In genomic region chr17:50163846-50164696, GRCh38 we compare ENCODE assay signal across 15 cellular contexts. TPM values are rescaled to one million over a fixed set of nuclear protein-coding genes. Genes with fewer than 3 reads are reported as not detected.
DNase-seq lines count a peak whose midpoint lies in the region; ATAC-seq and TF ChIP-seq lines count a peak whose summit lies in the region.
"Had no signal": no experiment of that assay in that cellular context is flagged by ENCODE, and none has a peak within 500 bp of the region (broad histone marks: within the 10 kb centered on the region; RNA-seq: fewer than 3 reads in every experiment).

No MANE protein-coding gene starts in this region.

- in situ Hi-C loops in mammary epithelial cell (cut with MboI; ENCODE audit: low sequenced_read_pairs in 2 of 2), result loop anchor here in 1 of 2 donors (5.0 kb wide), 1 partner anchor 47 kb away; no protein-coding TSS in a partner anchor

- H3K4me2 ChIP-seq in mammary epithelial cell (ENCODE audit: insufficient read depth, low read depth, low read length), result no peak overlapping the region
- peak overlapping the region; percentile 89 for H3K4me2 ChIP-seq in OCI-LY3 (ENCODE audit: low read length)
- no peak overlapping the region for H3K4me2 ChIP-seq in PC-9

- H2AFZ ChIP-seq in mammary epithelial cell (ENCODE audit: low read depth, low read length), result no peak overlapping the region
- H2AFZ ChIP-seq in OCI-LY3 (ENCODE audit: low read depth, low read length), result no peak overlapping the region
- no peak overlapping the region for H2AFZ ChIP-seq in PC-9

- H3K9ac ChIP-seq in mammary epithelial cell (ENCODE audit: insufficient read depth, low read length) (no peak overlapping the region), OCI-LY3 (ENCODE audit: low read length) (peak overlapping the region; percentile 55)

- no peaks in the 10 kb centered on the region for H3K79me2 ChIP-seq in mammary epithelial cell (ENCODE audit: insufficient read depth, low read length)
- no peaks in the 10 kb centered on the region for H3K79me2 ChIP-seq in OCI-LY3 (ENCODE audit: low read length)
- no peaks in the 10 kb centered on the region for H3K79me2 ChIP-seq in PC-9 (ENCODE audit: low read depth)

- H3K9me3 ChIP-seq in breast epithelium, result no peaks in the 10 kb centered on the region
- H3K9me3 ChIP-seq in mammary epithelial cell (replicated peaks; ENCODE audit: insufficient read depth, low read length), result no peaks in the 10 kb centered on the region
- H3K9me3 ChIP-seq in OCI-LY3 (ENCODE audit: insufficient read depth, low read length), result no peaks in the 10 kb centered on the region
- no peaks in the 10 kb centered on the region for H3K9me3 ChIP-seq in right atrium auricular region
- H3K9me3 ChIP-seq in aorta (ENCODE audit: control insufficient read depth, low read length), result no peaks in the 10 kb centered on the region
- H3K9me3 ChIP-seq in PC-9 (ENCODE audit: insufficient read depth, low read depth), result no peaks in the 10 kb centered on the region
- H3K9me3 ChIP-seq: HAP-1, vagina had no signal

- no peaks in the 10 kb centered on the region for H3K27me3 ChIP-seq in breast epithelium
- no peaks in the 10 kb centered on the region for H3K27me3 ChIP-seq in mammary epithelial cell (ENCODE audit: insufficient read depth, low read length)
- no peaks in the 10 kb centered on the region for H3K27me3 ChIP-seq in OCI-LY3 (ENCODE audit: low read depth, low read length)
- no peaks in the 10 kb centered on the region for H3K27me3 ChIP-seq in right atrium auricular region
- H3K27me3 ChIP-seq in aorta (ENCODE audit: control insufficient read depth in 1 of 2, insufficient read depth in 2 of 2, low read length in 1 of 2), result no peaks in the 10 kb centered on the region
- H3K27me3 ChIP-seq in PC-9 (ENCODE audit: insufficient read depth, low read depth), result no peaks in the 10 kb centered on the region
- H3K27me3 ChIP-seq: vagina had no signal

- POLR2A ChIA-PET in PC-9 (lab: Charles Lee; ENCODE audit: unreplicated experiment), result interaction anchor here (0.7 kb wide), 1 partner anchor 36 kb away, joined by 4 read pairs; no protein-coding TSS in a partner anchor

- intact Hi-C loops in breast epithelium (cut with DNase I; ENCODE audit: low total_unique reads) (no loop called here), mammary epithelial cell (cut with micrococcal nuclease) (no loop called here), aorta (cut with DNase I) (loop anchor here (5.0 to 10.0 kb wide), 3 partner anchors 49 to 131 kb away; no protein-coding TSS in a partner anchor), PC-9 (cut with micrococcal nuclease; ENCODE audit: unreplicated experiment) (no loop called here)

- H3K4me1 ChIP-seq in breast epithelium, result peaks cover 0 to 7% of the 10 kb centered on the region in 2 donors
- peaks cover 12% of the 10 kb centered on the region for H3K4me1 ChIP-seq in mammary epithelial cell (ENCODE audit: insufficient read depth, low read length)
- peaks cover 54% of the 10 kb centered on the region for H3K4me1 ChIP-seq in OCI-LY3 (ENCODE audit: low read length)
- H3K4me1 ChIP-seq in right atrium auricular region, result peaks cover 0 to 55% of the 10 kb centered on the region in 2 donors
- no peaks in the 10 kb centered on the region for H3K4me1 ChIP-seq in aorta (ENCODE audit: control insufficient read depth in 1 of 2, insufficient read depth in 2 of 2, low read length in 2 of 2)
- peaks cover 5% of the 10 kb centered on the region for H3K4me1 ChIP-seq in PC-9 (replicated peaks; ENCODE audit: insufficient read depth)

- no peak for TF ChIP-seq CTCF in breast epithelium (IDR thresholded peaks at IDR 0.05)
- TF ChIP-seq CTCF in mammary epithelial cell (conservative IDR thresholded peaks at IDR 0.05 in 1 of 2, IDR thresholded peaks at IDR 0.05 in 1 of 2; ENCODE audit: extremely low read depth in 1 of 2, insufficient read depth in 1 of 2, low read depth in 1 of 2, low read length in 2 of 2), result no peak
- TF ChIP-seq CTCF in OCI-LY3 (IDR thresholded peaks at IDR 0.05; ENCODE audit: low read depth, low read length), result no peak
- no peak for TF ChIP-seq CTCF in right atrium auricular region (IDR thresholded peaks at IDR 0.05)
- no peak for TF ChIP-seq CTCF in PC-9 (conservative IDR thresholded peaks at IDR 0.05)

- 50% methylated on average over 8 of the region's 11 CpGs for WGBS in mammary epithelial cell (ENCODE audit: low coverage, missing lambda C conversion rate)
- WGBS in aorta, 2 donors, result 75 to 79% methylated on average over 10 to 11 of the region's 11 CpGs

- peak in 1 of 2 donors; percentile 81 for DNase-seq in breast epithelium (ENCODE audit: low spot score in 2 of 2)
- DNase-seq in mammary epithelial cell, result no peak
- DNase-seq in right atrium auricular region (ENCODE audit: low spot score), result no peak
- peak; percentile 60 to 73 for DNase-seq in aorta
- no peak for DNase-seq in H4 (ENCODE audit: low spot score)
- DNase-seq in PC-9, result no peak
- DNase-seq in cortex of kidney (lab: John Stamatoyannopoulos, UW), result no peak
- DNase-seq: DMS53; NCI-H2081 treated with DMSO at 0.1 percent for 48 hours; stimulated activated CD8-positive, alpha-beta memory T cell treated with anti-CD3 and anti-CD28 coated beads, Interleukin-4, amount 100 ng/mL, for 48 hours; SW 1271 had no signal

- H4K20me1 ChIP-seq in mammary epithelial cell (ENCODE audit: insufficient read depth, low read length) (no peaks in the 10 kb centered on the region), OCI-LY3 (ENCODE audit: insufficient read depth, low read length) (no peaks in the 10 kb centered on the region), PC-9 (ENCODE audit: insufficient read depth) (no peaks in the 10 kb centered on the region)

- BruUV-seq in mammary epithelial cell (replicated peaks; lab: Mats Ljungman, UMichigan), result no TSS peak
- no TSS peak for BruUV-seq in PC-9 (replicated peaks; lab: Mats Ljungman, UMichigan)

- H3K36me3 ChIP-seq in breast epithelium, result no peaks in the 10 kb centered on the region
- no peaks in the 10 kb centered on the region for H3K36me3 ChIP-seq in mammary epithelial cell (ENCODE audit: insufficient read depth, low read length)
- H3K36me3 ChIP-seq in OCI-LY3 (replicated peaks; ENCODE audit: low read depth, low read length), result no peaks in the 10 kb centered on the region
- no peaks in the 10 kb centered on the region for H3K36me3 ChIP-seq in right atrium auricular region
- H3K36me3 ChIP-seq in aorta (ENCODE audit: control insufficient read depth in 1 of 2, insufficient read depth in 2 of 2, low read length in 1 of 2), result no peaks in the 10 kb centered on the region
- no peaks in the 10 kb centered on the region for H3K36me3 ChIP-seq in PC-9 (ENCODE audit: low read depth)
- H3K36me3 ChIP-seq: HAP-1, vagina had no signal

- no peak for TF ChIP-seq POLR2A in breast epithelium (IDR thresholded peaks at IDR 0.05)

- dilution Hi-C loops in mammary epithelial cell (cut with HindIII; ENCODE audit: low sequenced_read_pairs), result no loop called here

- no peaks in the 10 kb centered on the region for H3K9me2 ChIP-seq in PC-9 (ENCODE audit: insufficient read depth)

- H3K27ac ChIP-seq in breast epithelium (peak overlapping the region; percentile 29 to 60), mammary epithelial cell (ENCODE audit: insufficient read depth, low read depth, low read length) (no peak overlapping the region), OCI-LY3 (ENCODE audit: low read length) (peak overlapping the region; percentile 68), right atrium auricular region (peak overlapping the region; percentile 90 to 94), aorta (ENCODE audit: low read depth in 1 of 2, low read length in 2 of 2) (no peak overlapping the region), PC-9 (no peak overlapping the region)
- H3K27ac ChIP-seq: vagina had no signal

- peaks cover 8% of the 10 kb centered on the region; the same call in 1 of the 2 replicates for H3F3A ChIP-seq in PC-9 (ENCODE audit: insufficient read depth, low read depth)

- CTCF ChIA-PET in mammary epithelial cell (lab: Charles Lee; ENCODE audit: low non-redundant PET) (no interaction called here), PC-9 (lab: Charles Lee) (interaction anchor here (0.6 to 0.7 kb wide), 2 partner anchors 35 to 49 kb away, joined by 3 to 9 read pairs; no protein-coding TSS in a partner anchor)

- H3K4me3 ChIP-seq in breast epithelium (no peak overlapping the region), mammary epithelial cell (replicated peaks in 1 of 3; ENCODE audit: insufficient read depth in 1 of 3, low read depth in 2 of 3, low read length in 3 of 3) (no peak overlapping the region), OCI-LY3 (ENCODE audit: low read length) (peak overlapping the region; percentile 68), right atrium auricular region (no peak overlapping the region), aorta (ENCODE audit: low read length in 2 of 2) (no peak overlapping the region), PC-9 (no peak overlapping the region)
- H3K4me3 ChIP-seq: HAP-1, vagina had no signal

- no peak for ATAC-seq in aorta (ENCODE audit: low FRiP score)
- ATAC-seq: esophagus mucosa had no signal

RNA-seq across cellular contexts. Expression of gene SGCA, which starts 1.7 kb away (rescaled TPM):
- 1 to 10 TPM in 1 of 3 donors, under 1 TPM in 2; 0.33 to 2.6 (median 0.73) TPM for total RNA-seq in breast epithelium
- total RNA-seq in mammary epithelial cell, result not detected
- not detected for polyA plus RNA-seq in mammary epithelial cell
- not detected for polyA minus RNA-seq in mammary epithelial cell
- 100 to 1,000 TPM; 120 to 207 TPM for total RNA-seq in right atrium auricular region
- 10 to 100 TPM; 91.8 to 92.7 TPM for total RNA-seq in aorta
- 100 to 1,000 TPM in 1 of 2 donors, 10 to 100 TPM in 1; 86.4 to 198 TPM for polyA plus RNA-seq in aorta
- 0.45 TPM in 1 of 2 replicates, not detected in the other for total RNA-seq in H4 (2014; rRNA removed; shearing (Covaris generic))
- total RNA-seq in PC-9 (2021), result not detected in 2 replicates

RNA-seq across cellular contexts. Expression of gene PPP1R9B, which starts 13.6 kb away (rescaled TPM):
- total RNA-seq in breast epithelium (10 to 100 TPM; 21.8 to 24.9 (median 22.7) TPM), mammary epithelial cell (10 to 100 TPM; 19.5 to 46.7 TPM), right atrium auricular region (10 to 100 TPM; 16.9 to 24.2 TPM), aorta (10 to 100 TPM; 64.4 to 99.0 TPM), PC-9 (2021) (34.0 and 35.8 TPM in 2 replicates)
- polyA plus RNA-seq in mammary epithelial cell (13.7 TPM), aorta (10 to 100 TPM; 20.3 to 26.1 TPM)
- polyA minus RNA-seq in mammary epithelial cell, result 19.9 TPM
- 16.3 and 18.5 TPM in 2 replicates for total RNA-seq in H4 (2014; rRNA removed; shearing (Covaris generic))

RNA-seq across cellular contexts. Expression of gene SAMD14, which starts 34.1 kb away (rescaled TPM):
- total RNA-seq in breast epithelium, result under 1 TPM in 2 of 3 donors, not detected in 1; 0.16 to 0.98 TPM
- total RNA-seq in mammary epithelial cell, result under 1 TPM; 0.12 to 0.33 TPM
- polyA plus RNA-seq in mammary epithelial cell, result 0.05 TPM
- 0.98 TPM for polyA minus RNA-seq in mammary epithelial cell
- total RNA-seq in right atrium auricular region, result 1 to 10 TPM in 1 of 2 donors, under 1 TPM in 1; 0.78 to 1.1 TPM
- total RNA-seq in aorta, result 10 to 100 TPM in 1 of 2 donors, 1 to 10 TPM in 1; 9.3 to 12.6 TPM
- 1 to 10 TPM; 2.5 to 3.8 TPM for polyA plus RNA-seq in aorta
- 0.70 and 1.2 TPM in 2 replicates for total RNA-seq in H4 (2014; rRNA removed; shearing (Covaris generic))
- 0.17 and 0.73 TPM in 2 replicates for total RNA-seq in PC-9 (2021)

RNA-seq across cellular contexts. Expression of gene COL1A1, which starts 37.4 kb away (rescaled TPM):
- total RNA-seq in breast epithelium (10 to 100 TPM; 23.4 to 67.2 (median 44.5) TPM), mammary epithelial cell (10 to 100 TPM in 1 of 2 donors, 1 to 10 TPM in 1; 9.2 to 14.2 TPM), right atrium auricular region (100 to 1,000 TPM in 1 of 2 donors, 10 to 100 TPM in 1; 19.8 to 180 TPM), aorta (100 to 1,000 TPM; 400 to 948 TPM), PC-9 (2021) (20.7 and 29.5 TPM in 2 replicates)
- polyA plus RNA-seq in mammary epithelial cell (1.8 TPM), aorta (100 to 1,000 TPM in 1 of 2 donors, 10 to 100 TPM in 1; 70.2 to 391 TPM)
- polyA minus RNA-seq in mammary epithelial cell, result 11.4 TPM
- 11.1 and 25.7 TPM in 2 replicates for total RNA-seq in H4 (2014; rRNA removed; shearing (Covaris generic))

Comparison
In these comparisons a context has a peak if more than half of its experiments do, and no peak if none do; other contexts are left out.
1. H3K27ac ChIP-seq: peak in breast epithelium (2 of 2), OCI-LY3 (single experiment) and right atrium auricular region (2 of 2); none in mammary epithelial cell (single experiment), aorta (0 of 2) and PC-9 (single experiment).
2. DNase-seq: peak in aorta (2 of 2); none in mammary epithelial cell (single experiment), right atrium auricular region (single experiment), H4 (single experiment), PC-9 (0 of 2) and cortex of kidney (single experiment).
3. RNA of gene SGCA, which starts 1.7 kb away (total RNA-seq): 120 to 207 TPM in right atrium auricular region and 91.8 to 92.7 TPM in aorta; 0.33 to 2.6 TPM in breast epithelium, 0.45 TPM in H4, not detected in PC-9 and not detected in mammary epithelial cell; every median in the first group is over 10 times any median in the second.
4. intact Hi-C loops: an anchor here in aorta (5.0 to 10.0 kb wide); none called in breast epithelium, mammary epithelial cell and PC-9.